10 cellular contexts compared by ENCODE assay signal in genomic region chr5:132263548-132264261, GRCh38. TPM values are rescaled to one million over a fixed set of nuclear protein-coding genes. Genes with fewer than 3 reads are reported as not detected.
DNase-seq lines count a peak whose midpoint lies in the region; ATAC-seq lines count a peak whose summit lies in the region.
"Had no signal": no experiment of that assay in that cellular context is flagged by ENCODE, and none has a peak within 500 bp of the region (broad histone marks: within the 10 kb centered on the region; RNA-seq: fewer than 3 reads in every experiment).

No MANE protein-coding gene starts in this region.

- DNase-seq in activated CD4-positive, alpha-beta T cell treated with anti-CD3 and anti-CD28 coated beads, Interleukin-2, amount 10 ng/mL, durations not matched to agents 24 days and 14 days: no peak
- no peak for DNase-seq in activated CD4-positive, alpha-beta T cell treated with anti-CD3 and anti-CD28 coated beads for 1 hour
- no peak for DNase-seq in activated T-helper 2 cell treated with anti-CD3 and anti-CD28 coated beads, Interferon-gamma antibody, Interleukin-2, Interleukin-4, amounts not matched to agents 10 μg/mL and 5 μg/mL and 100 μg/mL, durations not matched to agents 14 hours and 24 hours and 36 hours (ENCODE audit: low spot score)
- DNase-seq in islet precursor cell (peak; percentile 57), cerebellum (ENCODE audit: low spot score) (no peak), left colon (no peak), amygdala (lab: John Stamatoyannopoulos, UW) (no peak)
- peak in 1 of 2 donors; percentile 46 for DNase-seq in stimulated activated naive CD8-positive, alpha-beta T cell treated with anti-CD3 and anti-CD28 coated beads, Interleukin-15, amount 100 ng/mL, for 72 hours

- H3K27me3 Mint-ChIP-seq in activated CD4-positive, alpha-beta T cell treated with anti-CD3 and anti-CD28 coated beads, Interleukin-2, amount 10 ng/mL, durations not matched to agents 24 days and 14 days: no peaks in the 10 kb centered on the region
- H3K27me3 Mint-ChIP-seq in activated T-helper 2 cell treated with anti-CD3 and anti-CD28 coated beads, Interferon-gamma antibody, Interleukin-2, Interleukin-4, amounts not matched to agents 10 μg/mL and 5 μg/mL and 100 μg/mL, durations not matched to agents 14 hours and 24 hours and 36 hours (ENCODE audit: low read depth): no peaks in the 10 kb centered on the region
- H3K27me3 Mint-ChIP-seq in stimulated activated naive CD8-positive, alpha-beta T cell treated with anti-CD3 and anti-CD28 coated beads, Interleukin-15, amount 100 ng/mL, for 72 hours: peaks cover 4% of the 10 kb centered on the region

- no peaks in the 10 kb centered on the region for H3K36me3 Mint-ChIP-seq in activated CD4-positive, alpha-beta T cell treated with anti-CD3 and anti-CD28 coated beads, Interleukin-2, amount 10 ng/mL, durations not matched to agents 24 days and 14 days (ENCODE audit: low read depth)
- no peaks in the 10 kb centered on the region for H3K36me3 Mint-ChIP-seq in activated T-helper 2 cell treated with anti-CD3 and anti-CD28 coated beads, Interferon-gamma antibody, Interleukin-2, Interleukin-4, amounts not matched to agents 10 μg/mL and 5 μg/mL and 100 μg/mL, durations not matched to agents 14 hours and 24 hours and 36 hours (ENCODE audit: low read depth)

- peak; percentile 61 for ATAC-seq in stimulated activated naive CD8-positive, alpha-beta T cell treated with anti-CD3 and anti-CD28 coated beads, Interleukin-15, amount 100 ng/mL, for 72 hours
- ATAC-seq in left colon: no peak
- ATAC-seq: Panc1 had no signal

- H3K4me1 Mint-ChIP-seq in activated CD4-positive, alpha-beta T cell treated with anti-CD3 and anti-CD28 coated beads, Interleukin-2, amount 10 ng/mL, durations not matched to agents 24 days and 14 days: peaks cover 49% of the 10 kb centered on the region
- peaks cover 50% of the 10 kb centered on the region for H3K4me1 Mint-ChIP-seq in activated T-helper 2 cell treated with anti-CD3 and anti-CD28 coated beads, Interferon-gamma antibody, Interleukin-2, Interleukin-4, amounts not matched to agents 10 μg/mL and 5 μg/mL and 100 μg/mL, durations not matched to agents 14 hours and 24 hours and 36 hours (ENCODE audit: low read depth)
- peaks cover 79% of the 10 kb centered on the region for H3K4me1 Mint-ChIP-seq in stimulated activated naive CD8-positive, alpha-beta T cell treated with anti-CD3 and anti-CD28 coated beads, Interleukin-15, amount 100 ng/mL, for 72 hours
- H3K4me1 Mint-ChIP-seq: B cell had no signal

- no peaks in the 10 kb centered on the region for H3K9me3 Mint-ChIP-seq in activated CD4-positive, alpha-beta T cell treated with anti-CD3 and anti-CD28 coated beads, Interleukin-2, amount 10 ng/mL, durations not matched to agents 24 days and 14 days
- no peaks in the 10 kb centered on the region for H3K9me3 Mint-ChIP-seq in activated T-helper 2 cell treated with anti-CD3 and anti-CD28 coated beads, Interferon-gamma antibody, Interleukin-2, Interleukin-4, amounts not matched to agents 10 μg/mL and 5 μg/mL and 100 μg/mL, durations not matched to agents 14 hours and 24 hours and 36 hours
- H3K9me3 Mint-ChIP-seq in stimulated activated naive CD8-positive, alpha-beta T cell treated with anti-CD3 and anti-CD28 coated beads, Interleukin-15, amount 100 ng/mL, for 72 hours: no peaks in the 10 kb centered on the region

- intact Hi-C loops in activated CD4-positive, alpha-beta T cell treated with anti-CD3 and anti-CD28 coated beads, Interleukin-2, amount 10 ng/mL, durations not matched to agents 24 days and 14 days (cut with micrococcal nuclease): no loop called here
- intact Hi-C loops in activated T-helper 2 cell treated with anti-CD3 and anti-CD28 coated beads, Interferon-gamma antibody, Interleukin-2, Interleukin-4, amounts not matched to agents 10 μg/mL and 5 μg/mL and 100 μg/mL, durations not matched to agents 14 hours and 24 hours and 36 hours (cut with micrococcal nuclease): loop anchor here (5.0 kb wide), 1 partner anchor 36 kb away; the partner anchor contains the start of gene P4HA2
- intact Hi-C loops in left colon (cut with DNase I, micrococcal nuclease): no loop called here

- no peak overlapping the region for H3K4me3 Mint-ChIP-seq in activated CD4-positive, alpha-beta T cell treated with anti-CD3 and anti-CD28 coated beads, Interleukin-2, amount 10 ng/mL, durations not matched to agents 24 days and 14 days
- H3K4me3 Mint-ChIP-seq in activated T-helper 2 cell treated with anti-CD3 and anti-CD28 coated beads, Interferon-gamma antibody, Interleukin-2, Interleukin-4, amounts not matched to agents 10 μg/mL and 5 μg/mL and 100 μg/mL, durations not matched to agents 14 hours and 24 hours and 36 hours (ENCODE audit: low read depth): no peak overlapping the region
- no peak overlapping the region for H3K4me3 Mint-ChIP-seq in stimulated activated naive CD8-positive, alpha-beta T cell treated with anti-CD3 and anti-CD28 coated beads, Interleukin-15, amount 100 ng/mL, for 72 hours
- H3K4me3 Mint-ChIP-seq: B cell had no signal

- H3K27ac Mint-ChIP-seq in activated CD4-positive, alpha-beta T cell treated with anti-CD3 and anti-CD28 coated beads, Interleukin-2, amount 10 ng/mL, durations not matched to agents 24 days and 14 days: peak overlapping the region; percentile 75
- peak overlapping the region; percentile 70 for H3K27ac Mint-ChIP-seq in activated T-helper 2 cell treated with anti-CD3 and anti-CD28 coated beads, Interferon-gamma antibody, Interleukin-2, Interleukin-4, amounts not matched to agents 10 μg/mL and 5 μg/mL and 100 μg/mL, durations not matched to agents 14 hours and 24 hours and 36 hours
- no peak overlapping the region for H3K27ac Mint-ChIP-seq in stimulated activated naive CD8-positive, alpha-beta T cell treated with anti-CD3 and anti-CD28 coated beads, Interleukin-15, amount 100 ng/mL, for 72 hours
- H3K27ac Mint-ChIP-seq: B cell had no signal

RNA-seq across cellular contexts. Expression of gene PDLIM4, which starts 6.2 kb away (rescaled TPM):
- 0.72 and 0.78 TPM in 2 replicates for total RNA-seq in activated CD4-positive, alpha-beta T cell treated with anti-CD3 and anti-CD28 coated beads, Interleukin-2, amount 10 ng/mL, durations not matched to agents 24 days and 14 days
- 1.2 and 2.0 TPM in 2 replicates for total RNA-seq in activated T-helper 2 cell treated with anti-CD3 and anti-CD28 coated beads, Interferon-gamma antibody, Interleukin-2, Interleukin-4, amounts not matched to agents 10 μg/mL and 5 μg/mL and 100 μg/mL, durations not matched to agents 14 hours and 24 hours and 36 hours
- total RNA-seq in cerebellum: 4.5 TPM
- total RNA-seq in left colon: 10 to 100 TPM in 1 of 2 donors, 1 to 10 TPM in 1; 1.5 to 11.9 TPM
- total RNA-seq: B cell had no signal

RNA-seq across cellular contexts. Expression of gene SLC22A4, which starts 30.5 kb away (rescaled TPM):
- total RNA-seq in activated CD4-positive, alpha-beta T cell treated with anti-CD3 and anti-CD28 coated beads, Interleukin-2, amount 10 ng/mL, durations not matched to agents 24 days and 14 days: 1.1 and 2.1 TPM in 2 replicates
- 1.7 and 2.3 TPM in 2 replicates for total RNA-seq in activated T-helper 2 cell treated with anti-CD3 and anti-CD28 coated beads, Interferon-gamma antibody, Interleukin-2, Interleukin-4, amounts not matched to agents 10 μg/mL and 5 μg/mL and 100 μg/mL, durations not matched to agents 14 hours and 24 hours and 36 hours
- 2.5 TPM for total RNA-seq in cerebellum
- 1 to 10 TPM; 3.8 to 7.3 TPM for total RNA-seq in left colon
- total RNA-seq: B cell had no signal

RNA-seq across cellular contexts. Expression of gene P4HA2, which starts 36.1 kb away (rescaled TPM):
- total RNA-seq in activated CD4-positive, alpha-beta T cell treated with anti-CD3 and anti-CD28 coated beads, Interleukin-2, amount 10 ng/mL, durations not matched to agents 24 days and 14 days: 45.5 and 49.5 TPM in 2 replicates
- 44.9 and 47.0 TPM in 2 replicates for total RNA-seq in activated T-helper 2 cell treated with anti-CD3 and anti-CD28 coated beads, Interferon-gamma antibody, Interleukin-2, Interleukin-4, amounts not matched to agents 10 μg/mL and 5 μg/mL and 100 μg/mL, durations not matched to agents 14 hours and 24 hours and 36 hours
- 10.1 TPM for total RNA-seq in cerebellum
- total RNA-seq in left colon: 10 to 100 TPM; 56.7 to 69.4 TPM

Comparison
In these comparisons a context has a peak if more than half of its experiments do, and no peak if none do; other contexts are left out.
1. H3K27ac Mint-ChIP-seq: peak in activated CD4-positive, alpha-beta T cell treated with anti-CD3 and anti-CD28 coated beads, Interleukin-2, amount 10 ng/mL, durations not matched to agents 24 days and 14 days (single experiment) and activated T-helper 2 cell treated with anti-CD3 and anti-CD28 coated beads, Interferon-gamma antibody, Interleukin-2, Interleukin-4, amounts not matched to agents 10 μg/mL and 5 μg/mL and 100 μg/mL, durations not matched to agents 14 hours and 24 hours and 36 hours (single experiment); none in stimulated activated naive CD8-positive, alpha-beta T cell treated with anti-CD3 and anti-CD28 coated beads, Interleukin-15, amount 100 ng/mL, for 72 hours (0 of 2).